In genomic region chr2:121974919-121975654, GRCh38 we compare ENCODE assay signal across 8 cellular contexts.
DNase-seq lines count a peak whose midpoint lies in the region; ATAC-seq lines count a peak whose summit lies in the region.

No MANE protein-coding gene starts in this region.

- DNase-seq in CMK (ENCODE audit: low read depth) (peak; percentile 63), NCI-H510A (lab: John Stamatoyannopoulos, UW) (peak; percentile 53), memory B cell (ENCODE audit: low spot score in 2 of 2) (peak; percentile 22 to 33)
- peak; percentile 84 for DNase-seq in activated CD4-positive, alpha-beta T cell treated with anti-CD3 and anti-CD28 coated beads, Interleukin-2, amount 10 ng/mL, durations not matched to agents 24 days and 14 days
- DNase-seq in effector CD8-positive, alpha-beta T cell (lab: John Stamatoyannopoulos, UW) = peak; percentile 1

- H3K4me1 Mint-ChIP-seq in activated CD4-positive, alpha-beta T cell treated with anti-CD3 and anti-CD28 coated beads, Interleukin-2, amount 10 ng/mL, durations not matched to agents 24 days and 14 days = no peaks in the 10 kb centered on the region
- peaks cover 5% of the 10 kb centered on the region for H3K4me1 Mint-ChIP-seq in memory B cell
- H3K4me1 Mint-ChIP-seq in stimulated activated memory B cell treated with anti-CD40 and anti-IgM and Interleukin-4, amounts not matched to agents 10 μg/mL and 1 μg/mL and 100 μg/mL, for 72 hours = peaks cover 11% of the 10 kb centered on the region

- H3K9me3 Mint-ChIP-seq in activated CD4-positive, alpha-beta T cell treated with anti-CD3 and anti-CD28 coated beads, Interleukin-2, amount 10 ng/mL, durations not matched to agents 24 days and 14 days = no peaks in the 10 kb centered on the region
- peaks cover 1% of the 10 kb centered on the region for H3K9me3 Mint-ChIP-seq in memory B cell
- peaks cover 2% of the 10 kb centered on the region for H3K9me3 Mint-ChIP-seq in stimulated activated memory B cell treated with anti-CD40 and anti-IgM and Interleukin-4, amounts not matched to agents 10 μg/mL and 1 μg/mL and 100 μg/mL, for 72 hours

- no peak overlapping the region for H3K27ac Mint-ChIP-seq in activated CD4-positive, alpha-beta T cell treated with anti-CD3 and anti-CD28 coated beads, Interleukin-2, amount 10 ng/mL, durations not matched to agents 24 days and 14 days
- peak overlapping the region; percentile 19 for H3K27ac Mint-ChIP-seq in memory B cell
- no peak overlapping the region for H3K27ac Mint-ChIP-seq in stimulated activated memory B cell treated with anti-CD40 and anti-IgM and Interleukin-4, amounts not matched to agents 10 μg/mL and 1 μg/mL and 100 μg/mL, for 72 hours

- H3K4me3 Mint-ChIP-seq in activated CD4-positive, alpha-beta T cell treated with anti-CD3 and anti-CD28 coated beads, Interleukin-2, amount 10 ng/mL, durations not matched to agents 24 days and 14 days = peak overlapping the region; percentile 61
- H3K4me3 Mint-ChIP-seq in memory B cell = peak overlapping the region; percentile 81
- H3K4me3 Mint-ChIP-seq in stimulated activated memory B cell treated with anti-CD40 and anti-IgM and Interleukin-4, amounts not matched to agents 10 μg/mL and 1 μg/mL and 100 μg/mL, for 72 hours = peak overlapping the region; percentile 68

- H3K27me3 Mint-ChIP-seq in activated CD4-positive, alpha-beta T cell treated with anti-CD3 and anti-CD28 coated beads, Interleukin-2, amount 10 ng/mL, durations not matched to agents 24 days and 14 days = peaks cover 2% of the 10 kb centered on the region
- no peaks in the 10 kb centered on the region for H3K27me3 Mint-ChIP-seq in memory B cell
- H3K27me3 Mint-ChIP-seq in stimulated activated memory B cell treated with anti-CD40 and anti-IgM and Interleukin-4, amounts not matched to agents 10 μg/mL and 1 μg/mL and 100 μg/mL, for 72 hours = peaks cover 7% of the 10 kb centered on the region

- no peaks in the 10 kb centered on the region for H3K36me3 Mint-ChIP-seq in activated CD4-positive, alpha-beta T cell treated with anti-CD3 and anti-CD28 coated beads, Interleukin-2, amount 10 ng/mL, durations not matched to agents 24 days and 14 days (ENCODE audit: low read depth)
- no peaks in the 10 kb centered on the region for H3K36me3 Mint-ChIP-seq in memory B cell
- H3K36me3 Mint-ChIP-seq in stimulated activated memory B cell treated with anti-CD40 and anti-IgM and Interleukin-4, amounts not matched to agents 10 μg/mL and 1 μg/mL and 100 μg/mL, for 72 hours = no peaks in the 10 kb centered on the region

- intact Hi-C loops in activated CD4-positive, alpha-beta T cell treated with anti-CD3 and anti-CD28 coated beads, Interleukin-2, amount 10 ng/mL, durations not matched to agents 24 days and 14 days (cut with micrococcal nuclease) = loop anchor here (2.0 kb wide), 1 partner anchor 476 kb away; no protein-coding TSS in a partner anchor

- ATAC-seq in GM19395 (IDR thresholded peaks at IDR 0.05; ENCODE audit: unreplicated experiment) = peak; percentile 97
- peak; percentile 96 for ATAC-seq in HG03442 (IDR thresholded peaks at IDR 0.05; ENCODE audit: unreplicated experiment)
- ATAC-seq in memory B cell (ENCODE audit: low read depth) = peak; percentile 90
- ATAC-seq in stimulated activated memory B cell treated with anti-CD40 and anti-IgM and Interleukin-4, amounts not matched to agents 10 μg/mL and 1 μg/mL and 100 μg/mL, for 72 hours = peak; percentile 85

Comparison
In these comparisons a context has a peak if more than half of its experiments do, and no peak if none do; other contexts are left out.
1. Peak in every context shown above with its lines: DNase-seq and ATAC-seq.
2. DNase-seq: peak in every context shown above with its lines; median percentile 84 in activated CD4-positive, alpha-beta T cell treated with anti-CD3 and anti-CD28 coated beads, Interleukin-2, amount 10 ng/mL, durations not matched to agents 24 days and 14 days; 63 in CMK; 53 in NCI-H510A; 28 in memory B cell; 1 in effector CD8-positive, alpha-beta T cell.